In the genomic region with DNA sequence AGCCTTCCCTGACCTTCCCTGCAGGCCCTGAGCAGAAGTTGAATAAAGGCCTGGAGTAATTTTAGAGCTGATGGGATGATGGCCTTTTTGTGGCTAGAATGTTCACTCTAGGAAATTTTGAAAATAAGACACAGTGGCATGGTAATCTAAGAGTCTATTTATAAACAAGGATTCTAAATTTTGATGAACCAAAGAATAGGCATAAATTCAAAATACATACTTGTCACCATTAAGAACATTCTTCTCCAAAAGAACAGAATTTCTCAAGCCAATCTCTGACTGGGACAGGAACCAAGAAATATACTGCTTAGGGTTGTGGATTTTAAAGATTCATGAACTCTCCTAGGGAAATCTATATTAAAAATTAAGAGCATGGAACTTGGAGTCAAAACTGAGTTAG, we compare ENCODE assay signal across 27 cellular contexts.
"Had no signal": no experiment of that assay in that cellular context is flagged by ENCODE, and none has a peak within 500 bp of the region (broad histone marks: within the 10 kb centered on the region; RNA-seq: fewer than 3 reads in every experiment).

No MANE protein-coding gene starts in this region.

- H3K27me3 ChIP-seq: body of pancreas, MG63, SJCRH30 had no signal

- H3K27ac Mint-ChIP-seq: activated CD4-positive, alpha-beta T cell treated with anti-CD3 and anti-CD28 coated beads, Interleukin-2, amount 10 ng/mL, durations not matched to agents 24 days and 14 days; activated CD8-positive, alpha-beta T cell treated with anti-CD3 and anti-CD28 coated beads for 36 hours; activated naive CD8-positive, alpha-beta T cell treated with anti-CD3 and anti-CD28 coated beads for 36 hours; activated T-cell treated with anti-CD3 and anti-CD28 coated beads, Interleukin-2, amount 50 U/mL, for 72 hours; activated T-helper 17 cell treated with anti-CD3 and anti-CD28 coated beads, Interleukin-2, amount 50 U/mL, for 72 hours; T-helper 1 cell treated with Interleukin-12 subunit alpha and Interleukin-12 subunit beta and Interleukin-4 antibody, amounts not matched to agents 30 μg/mL and 1 μg/mL, for 36 hours; T-helper 2 cell treated with Interferon-gamma antibody and Interleukin-4, amounts not matched to agents 5 μg/mL and 100 μg/mL, for 36 hours had no signal

- H3K4me1 Mint-ChIP-seq: activated CD4-positive, alpha-beta T cell treated with anti-CD3 and anti-CD28 coated beads, Interleukin-2, amount 10 ng/mL, durations not matched to agents 24 days and 14 days; activated T-helper 17 cell treated with anti-CD3 and anti-CD28 coated beads, Interleukin-2, amount 50 U/mL, for 72 hours had no signal

- H3K36me3 Mint-ChIP-seq: activated naive CD8-positive, alpha-beta T cell treated with anti-CD3 and anti-CD28 coated beads for 36 hours had no signal

- DNase-seq: activated CD4-positive, alpha-beta T cell treated with anti-CD3 and anti-CD28 coated beads, Interleukin-2, amount 10 ng/mL, durations not matched to agents 24 days and 14 days; activated CD4-positive, alpha-beta T cell treated with anti-CD3 and anti-CD28 coated beads, Interleukin-2, amount 50 U/mL, for 4 hours; activated CD8-positive, alpha-beta T cell treated with anti-CD3 and anti-CD28 coated beads for 36 hours; activated effector memory CD4-positive, alpha-beta T cell treated with anti-CD3 and anti-CD28 coated beads, Interleukin-2, amount 50 U/mL, for 16 hours; activated naive CD4-positive, alpha-beta T cell; activated naive CD4-positive, alpha-beta T cell treated with anti-CD3 and anti-CD28 coated beads, Interleukin-2, amount 50 U/mL, for 16 hours; activated naive CD8-positive, alpha-beta T cell treated with anti-CD3 and anti-CD28 coated beads for 36 hours; activated T-cell treated with anti-CD3 and anti-CD28 coated beads, Interleukin-2, amount 50 U/mL, for 1 hour; activated T-cell treated with anti-CD3 and anti-CD28 coated beads, Interleukin-2, amount 50 U/mL, for 72 hours; amygdala; body of pancreas; MG63; NCI-H1048; NCI-H1105 treated with DMSO at 0.1 percent for 48 hours; NCI-H1436; NCI-H1694; NCI-H1930; NCI-H2081 treated with DMSO at 0.1 percent for 48 hours; NCI-H345; NCI-H524 treated with DMSO at 0.1 percent for 48 hours; SHP77; SJCRH30 had no signal

- H3K9me3 Mint-ChIP-seq: activated CD4-positive, alpha-beta T cell treated with anti-CD3 and anti-CD28 coated beads, Interleukin-2, amount 10 ng/mL, durations not matched to agents 24 days and 14 days; activated CD8-positive, alpha-beta T cell treated with anti-CD3 and anti-CD28 coated beads for 36 hours; activated naive CD8-positive, alpha-beta T cell treated with anti-CD3 and anti-CD28 coated beads for 36 hours; activated T-cell treated with anti-CD3 and anti-CD28 coated beads, Interleukin-2, amount 50 U/mL, for 72 hours; activated T-helper 17 cell treated with anti-CD3 and anti-CD28 coated beads, Interleukin-2, amount 50 U/mL, for 72 hours; T-helper 1 cell treated with Interleukin-12 subunit alpha and Interleukin-12 subunit beta and Interleukin-4 antibody, amounts not matched to agents 30 μg/mL and 1 μg/mL, for 36 hours; T-helper 2 cell treated with Interferon-gamma antibody and Interleukin-4, amounts not matched to agents 5 μg/mL and 100 μg/mL, for 36 hours had no signal

- H3K4me3 Mint-ChIP-seq: activated CD4-positive, alpha-beta T cell treated with anti-CD3 and anti-CD28 coated beads, Interleukin-2, amount 10 ng/mL, durations not matched to agents 24 days and 14 days; activated CD8-positive, alpha-beta T cell treated with anti-CD3 and anti-CD28 coated beads for 36 hours; activated naive CD8-positive, alpha-beta T cell treated with anti-CD3 and anti-CD28 coated beads for 36 hours; activated T-cell treated with anti-CD3 and anti-CD28 coated beads, Interleukin-2, amount 50 U/mL, for 72 hours; activated T-helper 17 cell treated with anti-CD3 and anti-CD28 coated beads, Interleukin-2, amount 50 U/mL, for 72 hours; T-helper 1 cell treated with Interleukin-12 subunit alpha and Interleukin-12 subunit beta and Interleukin-4 antibody, amounts not matched to agents 30 μg/mL and 1 μg/mL, for 36 hours; T-helper 2 cell treated with Interferon-gamma antibody and Interleukin-4, amounts not matched to agents 5 μg/mL and 100 μg/mL, for 36 hours had no signal

- H3K4me1 ChIP-seq: body of pancreas, SJCRH30 had no signal

- H3K27me3 Mint-ChIP-seq: activated naive CD8-positive, alpha-beta T cell treated with anti-CD3 and anti-CD28 coated beads for 36 hours had no signal

- H3K27ac ChIP-seq: body of pancreas, SJCRH30, SK-N-MC had no signal

- H3K36me3 ChIP-seq: MG63, SJCRH30 had no signal

- H3K4me3 ChIP-seq: body of pancreas, K562, MG63, SJCRH30, SK-N-MC had no signal

- H3K9me3 ChIP-seq: body of pancreas, MG63, SJCRH30 had no signal
